In genomic region chr2:240785424-240786335, GRCh38 we compare ENCODE assay signal across 21 cellular contexts. TPM values are rescaled to one million over a fixed set of nuclear protein-coding genes. Genes with fewer than 3 reads are reported as not detected.
DNase-seq lines count a peak whose midpoint lies in the region; ATAC-seq and TF ChIP-seq lines count a peak whose summit lies in the region.
"Had no signal": no experiment of that assay in that cellular context is flagged by ENCODE, and none has a peak within 500 bp of the region (broad histone marks: within the 10 kb centered on the region; RNA-seq: fewer than 3 reads in every experiment).

No MANE protein-coding gene starts in this region.

- peaks cover 1% of the 10 kb centered on the region; the same call in 1 of the 2 replicates for H3K27me3 ChIP-seq in IMR-90 (ENCODE audit: control insufficient read depth, insufficient read depth, low read length)
- peaks cover 0 to 39% (median 2%) of the 10 kb centered on the region in 3 donors for H3K27me3 ChIP-seq in psoas muscle (ENCODE audit: insufficient read depth in 3 of 3, low read length in 2 of 3)
- no peaks in the 10 kb centered on the region for H3K27me3 ChIP-seq in Karpas-422 (ENCODE audit: low read length)
- H3K27me3 ChIP-seq: vagina had no signal

- 40% methylated on average over 3 of the region's 25 CpGs; no CpG with 5 or more reads in 1 of the 2 experiments for WGBS in IMR-90 (ENCODE audit: extremely low coverage in 2 of 2, insufficient read length in 1 of 2), 2 experiments
- 71 to 78% (median 72%) methylated on average over 24 to 25 of the region's 25 CpGs for WGBS in psoas muscle, 3 donors

- peak overlapping the region; percentile 43 for H2AFZ ChIP-seq in IMR-90 (replicated peaks; ENCODE audit: low read length, poor library complexity)
- no peak overlapping the region for H2AFZ ChIP-seq in Karpas-422 (ENCODE audit: low read length)

- H3K36me3 ChIP-seq in IMR-90 (ENCODE audit: control insufficient read depth, insufficient read depth, low read length) = no peaks in the 10 kb centered on the region
- no peaks in the 10 kb centered on the region for H3K36me3 ChIP-seq in psoas muscle (ENCODE audit: insufficient read depth in 1 of 2, low read depth in 1 of 2)
- no peaks in the 10 kb centered on the region for H3K36me3 ChIP-seq in Karpas-422 (ENCODE audit: insufficient read depth, low read length)
- H3K36me3 ChIP-seq: esophagus muscularis mucosa, gastrocnemius medialis, suprapubic skin, vagina had no signal

- no peak overlapping the region for H4K5ac ChIP-seq in IMR-90 (ENCODE audit: low read depth, low read length)

- BruUV-seq in IMR-90 (replicated peaks; lab: Mats Ljungman, UMichigan) = no TSS peak

- no peak overlapping the region for H4K91ac ChIP-seq in IMR-90 (ENCODE audit: insufficient read depth, low read depth, low read length)

- peak; percentile 2 to 18 for DNase-seq in activated CD4-positive, alpha-beta T cell treated with anti-CD3 and anti-CD28 coated beads, Interleukin-2, amount 50 U/mL, for 48 hours
- DNase-seq in activated CD4-positive, alpha-beta T cell treated with anti-CD3 and anti-CD28 coated beads for 4 hours = no peak
- no peak for DNase-seq in IMR-90
- DNase-seq in left cardiac atrium = peak; percentile 16
- DNase-seq in psoas muscle = peak; percentile 9 to 35
- DNase-seq in Karpas-422 = no peak
- no peak for DNase-seq in LoVo (ENCODE audit: low spot score)
- no peak for DNase-seq in NCI-H1930 (lab: John Stamatoyannopoulos, UW)
- DNase-seq: C1 segment of cervical spinal cord, gastrocnemius medialis, HCEC 1CT, mesenchymal stem cell, naive B cell, NCI-H1092, NCI-H2081, T1000 had no signal

- H3K18ac ChIP-seq in IMR-90 (ENCODE audit: low read depth, low read length) = no peak overlapping the region

- no peak overlapping the region for H3K9ac ChIP-seq in IMR-90 (ENCODE audit: low read depth, low read length)
- no peak overlapping the region for H3K9ac ChIP-seq in Karpas-422 (ENCODE audit: low read length)

- no peak overlapping the region for H3K14ac ChIP-seq in IMR-90 (replicated peaks; ENCODE audit: low read depth, low read length)

- H2AK9ac ChIP-seq in IMR-90 (replicated peaks; ENCODE audit: low read depth, low read length, poor library complexity) = no peak overlapping the region

- H2BK20ac ChIP-seq in IMR-90 (ENCODE audit: low read depth, low read length) = no peak overlapping the region

- dilution Hi-C loops in IMR-90 (cut with HindIII; ENCODE audit: low sequenced_read_pairs, unreplicated experiment) = no loop called here

- no peak overlapping the region for H2AK5ac ChIP-seq in IMR-90 (ENCODE audit: low read depth, low read length)

- no peak overlapping the region for H3K23ac ChIP-seq in IMR-90 (ENCODE audit: low read depth, low read length)

- CTCF ChIA-PET in IMR-90 (lab: Yijun Ruan, JAX) = no interaction called here

- no peaks in the 10 kb centered on the region for H4K20me1 ChIP-seq in IMR-90 (ENCODE audit: insufficient read depth, low read length)
- H4K20me1 ChIP-seq in Karpas-422 (ENCODE audit: insufficient read depth, low read depth, low read length) = no peaks in the 10 kb centered on the region

- POLR2A ChIA-PET in IMR-90 (lab: Charles Lee; ENCODE audit: unreplicated experiment) = no interaction called here

- H3K4me3 ChIP-seq in IMR-90 (ENCODE audit: insufficient read depth, low read depth, low read length) (no peak overlapping the region), psoas muscle (no peak overlapping the region), Karpas-422 (ENCODE audit: low read length) (no peak overlapping the region)
- H3K4me3 ChIP-seq: esophagus muscularis mucosa, gastrocnemius medialis, suprapubic skin, vagina had no signal

- no peak for TF ChIP-seq POLR2A in IMR-90 (IDR thresholded peaks at IDR 0.05; ENCODE audit: low read depth, low read length)

- no peaks in the 10 kb centered on the region for H3K79me2 ChIP-seq in Karpas-422 (ENCODE audit: low read length)

- H3K4me2 ChIP-seq in IMR-90 (ENCODE audit: low read depth, low read length) = no peak overlapping the region
- no peak overlapping the region for H3K4me2 ChIP-seq in Karpas-422 (ENCODE audit: low read depth, low read length, poor library complexity, severe bottlenecking)

- no peaks in the 10 kb centered on the region for H3K79me1 ChIP-seq in IMR-90 (ENCODE audit: low read depth in 1 of 2, low read length in 2 of 2)

- no peak overlapping the region for H3K4ac ChIP-seq in IMR-90 (ENCODE audit: low read depth, low read length)

- H3K9me2 ChIP-seq in Karpas-422 (replicated peaks; ENCODE audit: insufficient read depth, low read length) = no peaks in the 10 kb centered on the region

- H3K4me1 ChIP-seq in IMR-90 (ENCODE audit: control insufficient read depth, insufficient read depth, low read length) (no peaks in the 10 kb centered on the region), psoas muscle (no peaks in the 10 kb centered on the region), Karpas-422 (ENCODE audit: low read length) (no peaks in the 10 kb centered on the region)
- H3K4me1 ChIP-seq: esophagus muscularis mucosa, gastrocnemius medialis, suprapubic skin, vagina had no signal

- H2BK5ac ChIP-seq in IMR-90 (ENCODE audit: low read depth, low read length, poor library complexity, severe bottlenecking) = no peak overlapping the region

- H3K9me1 ChIP-seq in IMR-90 (ENCODE audit: insufficient read depth, low read length) = no peaks in the 10 kb centered on the region

- H3K27ac ChIP-seq in IMR-90 (ENCODE audit: insufficient read depth, low read length) (no peak overlapping the region), psoas muscle (no peak overlapping the region), Karpas-422 (ENCODE audit: low read length) (no peak overlapping the region)
- H3K27ac ChIP-seq: esophagus muscularis mucosa, gastrocnemius medialis, suprapubic skin, vagina had no signal

- no peak for TF ChIP-seq CTCF in IMR-90 (conservative IDR thresholded peaks at IDR 0.05; ENCODE audit: low read depth, low read length)
- TF ChIP-seq CTCF in psoas muscle (IDR thresholded peaks at IDR 0.05) = no peak

- no peak overlapping the region for H2BK15ac ChIP-seq in IMR-90 (ENCODE audit: low read depth, low read length)

- peaks cover 3% of the 10 kb centered on the region; the same call in 1 of the 2 replicates for H3K9me3 ChIP-seq in IMR-90 (ENCODE audit: control insufficient read depth, insufficient read depth, low read length)
- no peaks in the 10 kb centered on the region for H3K9me3 ChIP-seq in psoas muscle
- H3K9me3 ChIP-seq in Karpas-422 (ENCODE audit: low read length) = no peaks in the 10 kb centered on the region
- H3K9me3 ChIP-seq: esophagus muscularis mucosa, gastrocnemius medialis, suprapubic skin, vagina had no signal

- no peak for TF ChIP-seq RAD21 in IMR-90 (IDR thresholded peaks at IDR 0.05; ENCODE audit: low read length)

- in situ Hi-C loops in IMR-90 (cut with MboI; ENCODE audit: low sequenced_read_pairs) = no loop called here

- H3K56ac ChIP-seq in IMR-90 (ENCODE audit: extremely low read depth, insufficient read depth, low read length) = no peak overlapping the region

- H4K8ac ChIP-seq in IMR-90 (ENCODE audit: low read depth in 2 of 2, low read length in 2 of 2) = no peak overlapping the region

- intact Hi-C loops in IMR-90 (cut with micrococcal nuclease) = no loop called here
- intact Hi-C loops in left cardiac atrium (cut with DNase I) = no loop called here
- intact Hi-C loops in psoas muscle (cut with DNase I) = no loop called here

- ATAC-seq in IMR-90 (ENCODE audit: low read depth) (no peak), left cardiac atrium (no peak), psoas muscle (no peak)
- ATAC-seq: activated CD4-positive, CD25-positive, alpha-beta regulatory T cell treated with anti-CD3 and anti-CD28 coated beads, Interleukin-2, amount 50 U/mL, for 24 hours; gastrocnemius medialis had no signal

- H2BK120ac ChIP-seq in IMR-90 (ENCODE audit: low read depth, low read length) = no peak overlapping the region

TF ChIP-seq in IMR-90, 13 proteins besides CTCF, POLR2A, EP300 and RAD21:
- TF ChIP-seq MAZ (IDR thresholded peaks at IDR 0.05; ENCODE audit: borderline replicate concordance, low read depth, low read length) (no peak), MAFK (IDR thresholded peaks at IDR 0.05; ENCODE audit: low read depth, low read length) (no peak)

RNA-seq across cellular contexts. Expression of gene KIF1A, which starts 34.3 kb away (rescaled TPM):
- under 0.01 TPM in 1 of 2 replicates, not detected in the other for total RNA-seq in IMR-90 (2012; rRNA removed)
- not detected in 2 replicates for polyA plus RNA-seq in IMR-90 (2012; rRNA removed)
- polyA plus RNA-seq in IMR-90 (2012; cell fraction: cytosol; rRNA removed) = not detected in 2 replicates
- polyA plus RNA-seq in IMR-90 (2012; cell fraction: nucleus; rRNA removed; ENCODE audit: low replicate concordance) = 0.01 TPM in 2 replicates
- total RNA-seq in left cardiac atrium = 10 to 100 TPM; 27.4 to 51.5 TPM
- total RNA-seq in psoas muscle = 1 to 10 TPM in 1 of 4 donors, under 1 TPM in 1, not detected in 2; 0.18 to 1.2 TPM
- polyA plus RNA-seq in psoas muscle = under 1 TPM; 0.01 to 0.12 (median 0.10) TPM
- not detected in 2 replicates for total RNA-seq in Karpas-422 (2014; rRNA removed; shearing (Covaris generic); ENCODE audit: low replicate concordance)
- total RNA-seq: HT-29 had no signal

Comparison
In these comparisons a context has a peak if more than half of its experiments do, and no peak if none do; other contexts are left out.
1. DNase-seq: peak in activated CD4-positive, alpha-beta T cell treated with anti-CD3 and anti-CD28 coated beads, Interleukin-2, amount 50 U/mL, for 48 hours (2 of 2), left cardiac atrium (single experiment) and psoas muscle (2 of 2); none in activated CD4-positive, alpha-beta T cell treated with anti-CD3 and anti-CD28 coated beads for 4 hours (0 of 2), IMR-90 (single experiment), Karpas-422 (single experiment), LoVo (single experiment) and NCI-H1930 (0 of 2).
2. RNA of gene KIF1A, which starts 34.3 kb away (total RNA-seq): 27.4 to 51.5 TPM in left cardiac atrium; 0.18 to 1.2 TPM in psoas muscle, under 0.01 TPM in IMR-90 and not detected in Karpas-422; every median in the first group is over 10 times any median in the second.